18 cellular contexts compared by ENCODE assay signal in genomic region chr3:66993082-66993481, GRCh38.
"Had no signal": no experiment of that assay in that cellular context is flagged by ENCODE, and none has a peak within 500 bp of the region (broad histone marks: within the 10 kb centered on the region; RNA-seq: fewer than 3 reads in every experiment).

No MANE protein-coding gene starts in this region.

- H3K27me3 ChIP-seq: pancreas had no signal

- H3K4me1 ChIP-seq: pancreas had no signal

- H3K27ac ChIP-seq: pancreas had no signal

- ATAC-seq: activated naive CD8-positive, alpha-beta T cell treated with anti-CD3 and anti-CD28 coated beads, Interleukin-2, amount 50 U/mL, for 24 hours; activated T-helper 17 cell treated with anti-CD3 and anti-CD28 coated beads, Interleukin-2, amount 50 U/mL, for 72 hours; left ventricle myocardium superior; naive thymus-derived CD8-positive, alpha-beta T cell; pancreas; stimulated activated effector memory CD8-positive, alpha-beta T cell treated with anti-CD3 and anti-CD28 coated beads, Interleukin-12 subunit alpha, Interleukin-12 subunit beta, amount 100 ng/mL, for 72 hours had no signal

- H3K4me3 ChIP-seq: pancreas had no signal

- H3K36me3 ChIP-seq: pancreas had no signal

- H3K9me3 ChIP-seq: pancreas had no signal

- DNase-seq: activated CD4-positive, alpha-beta T cell treated with anti-CD3 and anti-CD28 coated beads for 1 hour; activated CD4-positive, alpha-beta T cell treated with anti-CD3 and anti-CD28 coated beads, Interleukin-2, amount 50 U/mL, for 4 hours; activated naive CD4-positive, alpha-beta T cell treated with anti-CD3 and anti-CD28 coated beads for 36 hours; activated naive CD8-positive, alpha-beta T cell treated with anti-CD3 and anti-CD28 coated beads, Interleukin-2, amount 50 U/mL, for 24 hours; activated T-cell treated with anti-CD3 and anti-CD28 coated beads for 4 hours; aorta; cerebellar nuclear complex; effector CD8-positive, alpha-beta T cell; foreskin fibroblast; hypothalamus; kidney glomerular epithelial cell; left ventricle myocardium superior; mesenchymal stem cell; naive thymus-derived CD8-positive, alpha-beta T cell; pancreas; stimulated activated CD4-positive, alpha-beta T cell treated with anti-CD3 and anti-CD28 coated beads, Interleukin-12 subunit alpha, Interleukin-12 subunit beta, amount 100 ng/mL, for 4 hours had no signal
